ENCODE assay signal across 8 cellular contexts in the genomic region with DNA sequence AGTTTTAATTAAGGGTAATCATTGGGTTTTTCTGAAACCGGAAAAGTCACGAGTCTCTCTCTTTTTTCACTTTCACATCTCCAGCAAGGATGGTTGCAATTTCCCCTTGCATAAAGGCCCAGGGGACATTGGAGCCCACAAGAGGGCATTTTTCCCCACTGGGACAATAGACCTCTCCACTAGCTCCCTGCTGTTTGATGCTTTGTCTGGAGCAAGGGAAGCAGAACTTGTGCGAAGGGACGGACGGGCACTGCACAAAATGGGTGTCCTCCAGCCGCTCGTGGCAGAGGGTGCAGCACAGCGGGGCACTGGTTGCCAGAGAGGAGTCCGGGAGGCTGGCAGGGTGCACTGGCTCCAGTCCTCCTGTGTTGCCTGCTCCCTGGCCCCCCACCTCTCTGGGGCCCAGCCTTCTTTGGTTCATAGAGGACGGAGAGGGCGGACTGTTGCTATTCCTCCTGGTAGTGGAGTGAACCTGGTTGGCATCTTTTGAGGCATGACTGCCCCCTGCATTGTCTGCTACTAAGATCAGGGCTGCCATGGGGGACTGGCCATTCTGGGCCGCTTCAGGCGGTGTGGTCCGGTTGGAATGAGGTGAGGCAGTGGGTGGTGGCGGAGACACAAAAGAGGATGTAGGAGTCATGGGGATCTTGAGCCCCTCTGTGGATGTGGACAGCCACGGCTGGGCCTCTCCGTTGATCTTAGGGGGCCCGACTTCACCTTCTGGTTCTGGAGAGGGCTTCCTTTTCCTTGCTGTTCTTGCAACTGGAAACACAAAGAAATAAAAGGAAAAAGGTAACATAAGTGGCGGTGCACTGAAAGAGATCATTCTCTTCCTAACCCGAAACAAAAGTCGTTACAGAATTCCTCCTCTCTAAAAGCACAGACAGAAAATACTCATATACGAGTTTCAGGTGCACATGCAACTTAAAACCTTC. TPM values are rescaled to one million over a fixed set of nuclear protein-coding genes. Genes with fewer than 3 reads are reported as not detected.
DNase-seq lines count a peak whose midpoint lies in the region; ATAC-seq and TF ChIP-seq lines count a peak whose summit lies in the region.

No MANE protein-coding gene starts in this region.

- H3K4me3 ChIP-seq in SK-N-SH (ENCODE audit: low read depth in 2 of 2, low read length in 1 of 2) (peak overlapping the region; percentile 71 to 83), lung (peak overlapping the region; percentile 63), thoracic aorta (peak overlapping the region; percentile 87)

- WGBS in SK-N-SH (ENCODE audit: low lambda C conversion rate), result 5% methylated on average over 18 of the region's 22 CpGs
- 3 to 4% methylated on average over 22 of the region's 22 CpGs for WGBS in lung, 2 donors

- H3K9me3 ChIP-seq in KOPT-K1 (ENCODE audit: insufficient read depth, low read length, poor library complexity, severe bottlenecking), result no peaks in the 10 kb centered on the region
- no peaks in the 10 kb centered on the region for H3K9me3 ChIP-seq in SK-N-SH
- no peaks in the 10 kb centered on the region for H3K9me3 ChIP-seq in lung (ENCODE audit: control insufficient read depth in 2 of 2, insufficient read depth in 1 of 2, low read length in 1 of 2)
- H3K9me3 ChIP-seq in thoracic aorta, result no peaks in the 10 kb centered on the region

- H3K27ac ChIP-seq in KOPT-K1 (ENCODE audit: low read depth, low read length, poor library complexity, severe bottlenecking) (peak overlapping the region; percentile 86), SK-N-SH (ENCODE audit: low read depth in 2 of 2, low read length in 1 of 2) (peak overlapping the region; percentile 98 to 100), lung (ENCODE audit: low read depth in 1 of 2, low read length in 1 of 2) (peak overlapping the region; percentile 98 to 99), thoracic aorta (peak overlapping the region; percentile 87 to 98)

- peak; percentile 58 for TF ChIP-seq RAD21 in SK-N-SH (IDR thresholded peaks at IDR 0.05; ENCODE audit: low read length)

- POLR2A ChIA-PET in SK-N-SH (lab: Yijun Ruan, JAX), result interaction anchor here (0.5 to 2.7 kb wide), 6 partner anchors 63 to 141 kb away, joined by 3 to 21 read pairs (median 6); no protein-coding TSS in a partner anchor

- H3K9ac ChIP-seq in SK-N-SH, result peak overlapping the region; percentile 94

- peak; percentile 86 for DNase-seq in DMS53 (lab: John Stamatoyannopoulos, UW)
- DNase-seq in SK-N-SH, result no peak
- DNase-seq in cerebellar cortex (ENCODE audit: low spot score), result peak; percentile 54
- DNase-seq in lung (ENCODE audit: low spot score), result no peak
- no peak for DNase-seq in thoracic aorta (ENCODE audit: low spot score)
- DNase-seq in T1000 (lab: John Stamatoyannopoulos, UW), result no peak
- DNase-seq in AG08395 (ENCODE audit: low spot score), result no peak

- H3K27me3 ChIP-seq in SK-N-SH (ENCODE audit: insufficient read depth), result no peaks in the 10 kb centered on the region
- no peaks in the 10 kb centered on the region for H3K27me3 ChIP-seq in lung (ENCODE audit: control insufficient read depth, insufficient read depth)
- no peaks in the 10 kb centered on the region for H3K27me3 ChIP-seq in thoracic aorta (replicated peaks; ENCODE audit: insufficient read depth)

- H3K79me2 ChIP-seq in SK-N-SH (ENCODE audit: insufficient read depth), result peaks cover 69% of the 10 kb centered on the region

- H3K9me2 ChIP-seq in SK-N-SH, result no peaks in the 10 kb centered on the region

- H3K36me3 ChIP-seq in KOPT-K1 (ENCODE audit: insufficient read depth, low read length), result peaks cover 54% of the 10 kb centered on the region
- H3K36me3 ChIP-seq in SK-N-SH (replicated peaks in 1 of 2; ENCODE audit: control insufficient read depth in 1 of 2, insufficient read depth in 2 of 2, low read length in 1 of 2), result peaks cover 45 to 59% of the 10 kb centered on the region in 2 experiments
- peaks cover 6 to 10% of the 10 kb centered on the region in 2 donors for H3K36me3 ChIP-seq in lung (ENCODE audit: control insufficient read depth in 2 of 2, insufficient read depth in 2 of 2, low read length in 2 of 2)
- H3K36me3 ChIP-seq in thoracic aorta, result peaks cover 13% of the 10 kb centered on the region

- no peak for TF ChIP-seq EP300 in SK-N-SH (IDR thresholded peaks at IDR 0.05; ENCODE audit: borderline replicate concordance in 1 of 2, low read depth in 1 of 2, low read length in 1 of 2)

- ATAC-seq in lung (ENCODE audit: insufficient read depth, low FRiP score) (no peak), thoracic aorta (ENCODE audit: insufficient number of reproducible peaks, low FRiP score, low read depth) (no peak)

- H3K4me2 ChIP-seq in SK-N-SH, result peak overlapping the region; percentile 90

- H2AFZ ChIP-seq in SK-N-SH (ENCODE audit: low read depth), result no peak overlapping the region

- peaks cover 21% of the 10 kb centered on the region for H4K20me1 ChIP-seq in SK-N-SH (ENCODE audit: insufficient read depth)

- TF ChIP-seq CTCF in SK-N-SH (IDR thresholded peaks at IDR 0.05), result peak; percentile 43
- no peak for TF ChIP-seq CTCF in lung (IDR thresholded peaks at IDR 0.05; ENCODE audit: control extremely low read depth, extremely low read depth)
- TF ChIP-seq CTCF in thoracic aorta (IDR thresholded peaks at IDR 0.05), result no peak

- CTCF ChIA-PET in SK-N-SH (lab: Yijun Ruan, JAX), result interaction anchor here (0.6 to 8.3 kb wide), 8 partner anchors 64 to 476 kb away, joined by 3 to 73 read pairs (median 8); no protein-coding TSS in a partner anchor

- H3K4me1 ChIP-seq in SK-N-SH (ENCODE audit: control insufficient read depth in 1 of 2, insufficient read depth in 2 of 2, low read depth in 1 of 2, low read length in 1 of 2) (peaks cover 21 to 46% of the 10 kb centered on the region in 2 experiments), lung (ENCODE audit: control insufficient read depth in 2 of 2, insufficient read depth in 2 of 2, low read length in 2 of 2) (peaks cover 4 to 11% of the 10 kb centered on the region in 2 donors), thoracic aorta (ENCODE audit: control insufficient read depth in 1 of 2, low read depth in 2 of 2) (peaks cover 24 to 34% of the 10 kb centered on the region in 2 donors)

- H3F3A ChIP-seq in SK-N-SH (replicated peaks; ENCODE audit: insufficient read depth), result peaks cover 53% of the 10 kb centered on the region

TF ChIP-seq in SK-N-SH, 30 proteins besides CTCF, POLR2A, EP300 and RAD21:
- TF ChIP-seq SMC3 (IDR thresholded peaks at IDR 0.05; ENCODE audit: low read depth, low read length), result peak; percentile 39; the same call in 1 of the 2 replicates
- TF ChIP-seq USF2 (IDR thresholded peaks at IDR 0.05; ENCODE audit: borderline replicate concordance, low read depth, low read length), result no peak

RNA-seq across cellular contexts. Expression of gene IRF2BP2, which starts 2.6 kb away (rescaled TPM):
- polyA plus RNA-seq in SK-N-SH (2012; rRNA removed) (40.3 and 73.9 TPM in 2 replicates), lung (100 to 1,000 TPM in 1 of 2 donors, 10 to 100 TPM in 1; 49.3 to 106 TPM)
- polyA plus RNA-seq in SK-N-SH (2012; cell fraction: cytosol; rRNA removed), result 28.1 and 46.6 TPM in 2 replicates
- polyA plus RNA-seq in SK-N-SH (2012; cell fraction: nucleus; rRNA removed), result 73.9 and 167 TPM in 2 replicates
- total RNA-seq in lung (100 to 1,000 TPM; 113 to 197 TPM), thoracic aorta (100 to 1,000 TPM; 114 to 175 TPM)

Comparison
In these comparisons a context has a peak if more than half of its experiments do, and no peak if none do; other contexts are left out.
1. DNase-seq: peak in DMS53 (single experiment) and cerebellar cortex (single experiment); none in SK-N-SH (single experiment), lung (single experiment), thoracic aorta (single experiment), T1000 (single experiment) and AG08395 (single experiment).
2. Peak in every context shown above with its lines, with median percentiles within 50 percentile points of each other: H3K27ac ChIP-seq and H3K4me3 ChIP-seq.